Comparison of ENCODE assay signal across 15 cellular contexts in genomic region chr17:21371511-21372081, GRCh38. TPM values are rescaled to one million over a fixed set of nuclear protein-coding genes. Genes with fewer than 3 reads are reported as not detected.
"Had no signal": no experiment of that assay in that cellular context is flagged by ENCODE, and none has a peak within 500 bp of the region (broad histone marks: within the 10 kb centered on the region; RNA-seq: fewer than 3 reads in every experiment).

No MANE protein-coding gene starts in this region.

- H3K27me3 ChIP-seq: ascending aorta had no signal

- H3K36me3 Mint-ChIP-seq: activated naive CD8-positive, alpha-beta T cell treated with anti-CD3 and anti-CD28 coated beads, Interleukin-2, amount 10 ng/mL, durations not matched to agents 7 days and 5 days; stimulated activated memory B cell treated with anti-CD40 and anti-IgM and Interleukin-4, amounts not matched to agents 10 μg/mL and 1 μg/mL and 100 μg/mL, for 72 hours had no signal

- H3K9me3 ChIP-seq: ascending aorta, spleen, tibial nerve had no signal

- H3K27ac ChIP-seq: ascending aorta, spleen, tibial nerve had no signal

- DNase-seq: activated CD4-positive, alpha-beta T cell treated with anti-CD3 and anti-CD28 coated beads for 4 hours; activated CD8-positive, alpha-beta memory T cell treated with anti-CD3 and anti-CD28 coated beads, Interleukin-2, amount 50 U/mL, for 4 hours; activated CD8-positive, alpha-beta T cell treated with anti-CD3 and anti-CD28 coated beads for 36 hours; activated naive CD8-positive, alpha-beta T cell treated with anti-CD3 and anti-CD28 coated beads, Interleukin-2, amount 10 ng/mL, durations not matched to agents 7 days and 5 days; activated T-cell treated with anti-CD3 and anti-CD28 coated beads, Interleukin-2, amount 50 U/mL, for 72 hours; cortex of kidney; effector memory CD4-positive, alpha-beta T cell; hypothalamus; spleen; stimulated activated CD4-positive, alpha-beta T cell treated with anti-CD3 and anti-CD28 coated beads, Interleukin-1b, Interleukin-23, amount 100 ng/mL, for 48 hours; SW 1271 had no signal

- H3K4me1 Mint-ChIP-seq: activated naive CD8-positive, alpha-beta T cell treated with anti-CD3 and anti-CD28 coated beads, Interleukin-2, amount 10 ng/mL, durations not matched to agents 7 days and 5 days had no signal

- H3K36me3 ChIP-seq: ascending aorta, spleen, tibial nerve had no signal

- H3K4me3 Mint-ChIP-seq: activated CD8-positive, alpha-beta T cell treated with anti-CD3 and anti-CD28 coated beads for 36 hours; activated naive CD8-positive, alpha-beta T cell treated with anti-CD3 and anti-CD28 coated beads, Interleukin-2, amount 10 ng/mL, durations not matched to agents 7 days and 5 days; activated T-cell treated with anti-CD3 and anti-CD28 coated beads, Interleukin-2, amount 50 U/mL, for 72 hours; nephron; stimulated activated memory B cell treated with anti-CD40 and anti-IgM and Interleukin-4, amounts not matched to agents 10 μg/mL and 1 μg/mL and 100 μg/mL, for 72 hours had no signal

- H3K27ac Mint-ChIP-seq: activated CD8-positive, alpha-beta T cell treated with anti-CD3 and anti-CD28 coated beads for 36 hours; activated naive CD8-positive, alpha-beta T cell treated with anti-CD3 and anti-CD28 coated beads, Interleukin-2, amount 10 ng/mL, durations not matched to agents 7 days and 5 days; activated T-cell treated with anti-CD3 and anti-CD28 coated beads, Interleukin-2, amount 50 U/mL, for 72 hours; stimulated activated memory B cell treated with anti-CD40 and anti-IgM and Interleukin-4, amounts not matched to agents 10 μg/mL and 1 μg/mL and 100 μg/mL, for 72 hours had no signal

- H3K4me3 ChIP-seq: ascending aorta, spleen, tibial nerve had no signal

- H3K9me3 Mint-ChIP-seq: activated CD8-positive, alpha-beta T cell treated with anti-CD3 and anti-CD28 coated beads for 36 hours; activated naive CD8-positive, alpha-beta T cell treated with anti-CD3 and anti-CD28 coated beads, Interleukin-2, amount 10 ng/mL, durations not matched to agents 7 days and 5 days; activated T-cell treated with anti-CD3 and anti-CD28 coated beads, Interleukin-2, amount 50 U/mL, for 72 hours; nephron; stimulated activated memory B cell treated with anti-CD40 and anti-IgM and Interleukin-4, amounts not matched to agents 10 μg/mL and 1 μg/mL and 100 μg/mL, for 72 hours had no signal

- ATAC-seq: activated CD8-positive, alpha-beta T cell treated with anti-CD3 and anti-CD28 coated beads for 36 hours; activated T-cell treated with anti-CD3 and anti-CD28 coated beads, Interleukin-2, amount 50 U/mL, for 72 hours; stimulated activated memory B cell treated with anti-CD40 and anti-IgM and Interleukin-4, amounts not matched to agents 10 μg/mL and 1 μg/mL and 100 μg/mL, for 72 hours had no signal

RNA-seq across cellular contexts. Expression of gene KCNJ12, which starts 4.6 kb away (rescaled TPM):
- total RNA-seq: activated CD8-positive, alpha-beta T cell treated with anti-CD3 and anti-CD28 coated beads for 36 hours; activated naive CD8-positive, alpha-beta T cell treated with anti-CD3 and anti-CD28 coated beads, Interleukin-2, amount 10 ng/mL, durations not matched to agents 7 days and 5 days; activated T-cell treated with anti-CD3 and anti-CD28 coated beads, Interleukin-2, amount 50 U/mL, for 72 hours had no signal
